ENCODE assay signal across 12 cellular contexts in genomic region chr11:64638017-64638664, GRCh38. TPM values are rescaled to one million over a fixed set of nuclear protein-coding genes. Genes with fewer than 3 reads are reported as not detected.
A peak's percentile ranks its signal among the peaks of the same experiment; 100 is the strongest.
DNase-seq lines count a peak whose midpoint lies in the region; ATAC-seq and TF ChIP-seq lines count a peak whose summit lies in the region.
"Had no signal": no experiment of that assay in that cellular context is flagged by ENCODE, and none has a peak within 500 bp of the region (broad histone marks: within the 10 kb centered on the region; RNA-seq: fewer than 3 reads in every experiment).

No MANE protein-coding gene starts in this region.

- H3K9me3 ChIP-seq in ascending aorta: no peaks in the 10 kb centered on the region
- H3K9me3 ChIP-seq: body of pancreas had no signal

- H3K4me1 ChIP-seq in ascending aorta: peaks cover 4% of the 10 kb centered on the region in 2 donors

- H3K4me3 Mint-ChIP-seq in progenitor cell of endocrine pancreas (ENCODE audit: low read depth): peak overlapping the region; percentile 51
- no peak overlapping the region for H3K4me3 Mint-ChIP-seq in T-cell

- TF ChIP-seq CTCF in progenitor cell of endocrine pancreas (IDR thresholded peaks at IDR 0.05; ENCODE audit: unreplicated experiment) (no peak), ascending aorta (IDR thresholded peaks at IDR 0.05) (no peak)

- H3K36me3 ChIP-seq in ascending aorta: peaks cover 10 to 23% of the 10 kb centered on the region in 2 donors

- DNase-seq in DMS79 treated with DMSO at 0.1 percent for 48 hours (lab: John Stamatoyannopoulos, UW) (peak; percentile 76), NCI-H2227 treated with DMSO at 0.1 percent for 48 hours (lab: John Stamatoyannopoulos, UW) (peak; percentile 93), left cardiac atrium (no peak), progenitor cell of endocrine pancreas (ENCODE audit: low spot score, unreplicated experiment) (no peak), ascending aorta (ENCODE audit: low spot score in 2 of 2) (no peak), T-cell (no peak)
- no peak for DNase-seq in stimulated activated CD4-positive, alpha-beta T cell treated with anti-CD3 and anti-CD28 coated beads, Interleukin-2, amount 100 ng/mL, for 48 hours
- DNase-seq: body of pancreas, MM.1S had no signal

- H3K27ac ChIP-seq in ascending aorta: no peak overlapping the region
- H3K27ac ChIP-seq: body of pancreas had no signal

- no peaks in the 10 kb centered on the region for H3K27me3 ChIP-seq in ascending aorta

- H3K27ac Mint-ChIP-seq in progenitor cell of endocrine pancreas (no peak overlapping the region), T-cell (no peak overlapping the region)

- H3K9me3 Mint-ChIP-seq in progenitor cell of endocrine pancreas (ENCODE audit: low read depth) (no peaks in the 10 kb centered on the region), T-cell (no peaks in the 10 kb centered on the region)

- CTCF ChIA-PET in T-cell (lab: Charles Lee): no interaction called here

- H3K4me1 Mint-ChIP-seq in progenitor cell of endocrine pancreas (ENCODE audit: low read depth): no peaks in the 10 kb centered on the region
- peaks cover 13 to 18% (median 17%) of the 10 kb centered on the region in 3 donors for H3K4me1 Mint-ChIP-seq in T-cell

- intact Hi-C loops in left cardiac atrium (cut with DNase I): no loop called here
- intact Hi-C loops in ascending aorta (cut with DNase I): no loop called here

- peaks cover 33% of the 10 kb centered on the region for H3K27me3 Mint-ChIP-seq in progenitor cell of endocrine pancreas
- H3K27me3 Mint-ChIP-seq in T-cell: peaks cover 11 to 35% of the 10 kb centered on the region in 2 donors

- H3K36me3 Mint-ChIP-seq in progenitor cell of endocrine pancreas (ENCODE audit: insufficient read depth) (no peaks in the 10 kb centered on the region), T-cell (no peaks in the 10 kb centered on the region)

- peak overlapping the region in 1 of 2 donors; percentile 49 for H3K4me3 ChIP-seq in ascending aorta
- H3K4me3 ChIP-seq: body of pancreas had no signal

- POLR2A ChIA-PET in T-cell (lab: Charles Lee): no interaction called here

- peak; percentile 28 to 74 for ATAC-seq in left cardiac atrium
- no peak for ATAC-seq in HG03139 (IDR thresholded peaks at IDR 0.05; ENCODE audit: unreplicated experiment)
- no peak for ATAC-seq in T-cell (replicated peaks in 1 of 4)
- ATAC-seq: body of pancreas had no signal

RNA-seq across cellular contexts. Expression of gene SLC22A12, which starts 47.1 kb away (rescaled TPM):
- not detected for total RNA-seq in left cardiac atrium
- total RNA-seq in progenitor cell of endocrine pancreas: not detected in 2 replicates
- not detected for total RNA-seq in ascending aorta
- total RNA-seq in T-cell: not detected
- total RNA-seq: body of pancreas, Daoy, osteoblast had no signal

Comparison
In these comparisons a context has a peak if more than half of its experiments do, and no peak if none do; other contexts are left out.
1. DNase-seq: peak in DMS79 treated with DMSO at 0.1 percent for 48 hours (single experiment) and NCI-H2227 treated with DMSO at 0.1 percent for 48 hours (single experiment); none in left cardiac atrium (single experiment), progenitor cell of endocrine pancreas (single experiment), stimulated activated CD4-positive, alpha-beta T cell treated with anti-CD3 and anti-CD28 coated beads, Interleukin-2, amount 100 ng/mL, for 48 hours (0 of 2), ascending aorta (0 of 2) and T-cell (0 of 34).
2. ATAC-seq: peak in left cardiac atrium (2 of 2); none in HG03139 (single experiment) and T-cell (0 of 4).